Comparison of ENCODE assay signal across 21 cellular contexts in the genomic region with DNA sequence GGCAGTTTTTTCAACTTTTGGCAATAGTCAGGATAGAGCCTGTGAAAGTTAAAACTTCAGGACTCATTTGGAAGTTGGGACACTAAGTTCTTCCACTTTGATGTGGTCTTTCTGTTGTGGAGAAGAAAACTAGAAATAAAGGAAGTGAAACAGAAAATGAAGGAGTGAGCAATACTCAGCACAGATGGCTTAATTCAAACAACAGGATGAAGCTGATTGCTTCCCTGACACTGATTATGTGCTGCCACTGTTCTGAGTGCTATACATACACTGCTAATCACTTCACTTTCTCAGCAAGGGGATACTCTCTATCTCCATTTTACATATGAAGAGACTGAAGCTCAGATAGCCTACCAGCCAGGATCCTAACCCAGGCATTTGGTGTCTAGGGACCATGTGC.
DNase-seq lines count a peak whose midpoint lies in the region; ATAC-seq, FAIRE-seq and TF ChIP-seq lines count a peak whose summit lies in the region.
"Had no signal": no experiment of that assay in that cellular context is flagged by ENCODE, and none has a peak within 500 bp of the region (broad histone marks: within the 10 kb centered on the region; RNA-seq: fewer than 3 reads in every experiment).

No MANE protein-coding gene starts in this region.

- no peak for TF ChIP-seq POLR2A in GM12892 (IDR thresholded peaks at IDR 0.05; ENCODE audit: low read depth, low read length)

- no peak for TF ChIP-seq CTCF in PC-3 (conservative IDR thresholded peaks at IDR 0.05; ENCODE audit: low read depth, low read length)

- H3K9ac ChIP-seq in PC-3 (ENCODE audit: low read length): no peak overlapping the region

- H3K4me2 ChIP-seq in PC-3 (ENCODE audit: low read length): no peak overlapping the region

- no peaks in the 10 kb centered on the region for H3K27me3 ChIP-seq in PC-3 (ENCODE audit: low read length)
- H3K27me3 ChIP-seq: esophagus muscularis mucosa had no signal

- H3K9me3 ChIP-seq in PC-3 (ENCODE audit: low read length): no peaks in the 10 kb centered on the region
- H3K9me3 ChIP-seq: esophagus muscularis mucosa, HAP-1, left ventricle myocardium inferior had no signal

- no peaks in the 10 kb centered on the region for H3K79me2 ChIP-seq in PC-3 (ENCODE audit: low read length)

- BruUV-seq in PC-3 (replicated peaks; lab: Mats Ljungman, UMichigan): no TSS peak

- CTCF ChIA-PET in PC-3 (lab: Charles Lee): no interaction called here

- no peaks in the 10 kb centered on the region for H3K4me1 ChIP-seq in PC-3 (ENCODE audit: insufficient read depth, low read length)
- H3K4me1 ChIP-seq: HAP-1, left ventricle myocardium inferior had no signal

- no peaks in the 10 kb centered on the region for H4K20me1 ChIP-seq in PC-3 (ENCODE audit: low read length)

- intact Hi-C loops in PC-3 (cut with micrococcal nuclease): no loop called here

- POLR2A ChIA-PET in PC-3 (lab: Charles Lee; ENCODE audit: unreplicated experiment): no interaction called here

- no peaks in the 10 kb centered on the region for H3K9me3 Mint-ChIP-seq in activated T-helper 17 cell treated with anti-CD3 and anti-CD28 coated beads, Interleukin-2, amount 50 U/mL, for 72 hours
- H3K9me3 Mint-ChIP-seq: activated T-cell treated with anti-CD3 and anti-CD28 coated beads, Interleukin-2, amount 50 U/mL, for 4 hours; neural crest cell had no signal

- ATAC-seq in GM19351 (IDR thresholded peaks at IDR 0.05; ENCODE audit: unreplicated experiment): peak; percentile 75
- ATAC-seq in HG03175 (IDR thresholded peaks at IDR 0.05; ENCODE audit: unreplicated experiment): peak; percentile 67
- ATAC-seq in activated T-helper 17 cell treated with anti-CD3 and anti-CD28 coated beads, Interleukin-2, amount 50 U/mL, for 72 hours (replicated peaks): peak; percentile 40
- ATAC-seq in PC-3: no peak
- no peak for ATAC-seq in GM21717 (IDR thresholded peaks at IDR 0.05; ENCODE audit: unreplicated experiment)
- ATAC-seq in GM19324 (IDR thresholded peaks at IDR 0.05; ENCODE audit: low FRiP score, unreplicated experiment): no peak

- H3K4me3 ChIP-seq in PC-3 (ENCODE audit: low read length): no peak overlapping the region
- H3K4me3 ChIP-seq: esophagus muscularis mucosa, HAP-1, left ventricle myocardium inferior had no signal

- H3F3A ChIP-seq in PC-3 (ENCODE audit: low read length, unreplicated experiment): no peaks in the 10 kb centered on the region

- no peak for DNase-seq in GM12892 (ENCODE audit: insufficient read length)
- DNase-seq in PC-3: no peak
- no peak for DNase-seq in NCI-H1105 treated with DMSO at 0.1 percent for 48 hours (lab: John Stamatoyannopoulos, UW)
- DNase-seq: activated CD4-positive, alpha-beta T cell treated with anti-CD3 and anti-CD28 coated beads for 1 hour; activated T-cell treated with anti-CD3 and anti-CD28 coated beads, Interleukin-2, amount 50 U/mL, for 4 hours; amygdala; CD4-positive, CD25-positive, alpha-beta regulatory T cell; cortex of kidney; IMR-90; left ventricle myocardium inferior; NCI-H1417; NCI-H526; substantia nigra had no signal

- no peak overlapping the region for H3K4me3 Mint-ChIP-seq in activated T-helper 17 cell treated with anti-CD3 and anti-CD28 coated beads, Interleukin-2, amount 50 U/mL, for 72 hours
- H3K4me3 Mint-ChIP-seq: activated T-cell treated with anti-CD3 and anti-CD28 coated beads, Interleukin-2, amount 50 U/mL, for 4 hours; CD4-positive, CD25-positive, alpha-beta regulatory T cell; neural crest cell had no signal

- no peaks in the 10 kb centered on the region for H3K9me2 ChIP-seq in PC-3 (replicated peaks; ENCODE audit: low read length)

- no peak overlapping the region for H2AFZ ChIP-seq in PC-3 (ENCODE audit: low read length)

- H3K27ac Mint-ChIP-seq in activated T-helper 17 cell treated with anti-CD3 and anti-CD28 coated beads, Interleukin-2, amount 50 U/mL, for 72 hours: no peak overlapping the region
- H3K27ac Mint-ChIP-seq: CD4-positive, CD25-positive, alpha-beta regulatory T cell had no signal

- peak; percentile 74 for FAIRE-seq in GM12892 (lab: Jason Lieb, UNC)

- no peaks in the 10 kb centered on the region for H3K36me3 Mint-ChIP-seq in activated T-helper 17 cell treated with anti-CD3 and anti-CD28 coated beads, Interleukin-2, amount 50 U/mL, for 72 hours (ENCODE audit: low read depth)
- H3K36me3 Mint-ChIP-seq: CD4-positive, CD25-positive, alpha-beta regulatory T cell had no signal

- H3K27ac ChIP-seq in PC-3 (ENCODE audit: low read length): no peak overlapping the region
- H3K27ac ChIP-seq: esophagus muscularis mucosa, left ventricle myocardium inferior had no signal

- no peaks in the 10 kb centered on the region for H3K36me3 ChIP-seq in PC-3 (ENCODE audit: low read depth, low read length)
- H3K36me3 ChIP-seq: esophagus muscularis mucosa, HAP-1, left ventricle myocardium inferior had no signal

- H3K4me1 Mint-ChIP-seq in activated T-helper 17 cell treated with anti-CD3 and anti-CD28 coated beads, Interleukin-2, amount 50 U/mL, for 72 hours: no peaks in the 10 kb centered on the region
- H3K4me1 Mint-ChIP-seq: CD4-positive, CD25-positive, alpha-beta regulatory T cell; neural crest cell had no signal

- H3K27me3 Mint-ChIP-seq in activated T-helper 17 cell treated with anti-CD3 and anti-CD28 coated beads, Interleukin-2, amount 50 U/mL, for 72 hours: peaks cover 14% of the 10 kb centered on the region

Comparison
In these comparisons a context has a peak if more than half of its experiments do, and no peak if none do; other contexts are left out.
1. ATAC-seq: peak in GM19351 (single experiment), HG03175 (single experiment) and activated T-helper 17 cell treated with anti-CD3 and anti-CD28 coated beads, Interleukin-2, amount 50 U/mL, for 72 hours (single experiment); none in PC-3 (single experiment), GM21717 (single experiment) and GM19324 (single experiment).